Comparison of ENCODE assay signal across 8 cellular contexts in the genomic region with DNA sequence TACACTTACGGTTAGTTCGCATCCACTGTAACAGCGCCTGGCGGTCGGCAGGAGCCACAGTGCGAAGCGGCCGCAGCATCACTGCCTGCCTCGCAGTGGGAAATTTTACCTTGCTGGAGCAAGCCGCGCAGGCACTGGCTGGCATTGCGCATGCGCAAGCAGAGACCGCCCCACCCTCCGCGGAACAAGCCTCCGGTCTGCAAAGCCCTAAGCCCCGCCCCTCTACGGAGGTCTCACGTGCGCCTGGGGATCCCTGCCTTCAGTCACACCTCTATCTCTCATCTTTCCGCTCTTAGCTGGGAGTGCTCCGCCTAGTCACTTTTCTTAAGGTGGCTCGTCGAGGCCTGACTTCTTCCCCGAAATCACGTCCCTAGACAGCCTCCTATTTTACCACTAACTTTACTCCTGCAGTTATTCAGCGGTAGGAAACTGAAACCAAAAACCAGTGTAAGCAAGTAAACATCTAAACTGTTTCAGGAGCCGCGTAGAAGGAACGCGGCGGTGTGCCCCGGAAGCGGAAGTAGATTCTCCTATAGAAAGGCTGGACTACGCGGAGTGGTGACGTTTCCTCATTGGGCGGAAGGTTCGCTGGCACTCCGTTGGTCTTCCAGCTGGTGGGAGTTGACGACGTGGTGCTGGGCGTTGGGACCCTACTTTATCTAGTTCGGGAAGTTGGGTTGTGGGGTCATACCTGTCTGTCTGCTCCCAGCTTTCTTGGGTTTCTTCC. TPM values are rescaled to one million over a fixed set of nuclear protein-coding genes. Genes with fewer than 3 reads are reported as not detected.
A peak's percentile ranks its signal among the peaks of the same experiment; 100 is the strongest.
DNase-seq lines count a peak whose midpoint lies in the region; ATAC-seq, FAIRE-seq and TF ChIP-seq lines count a peak whose summit lies in the region.

A gene (plus strand): TSS at position 572 of the 727 bp plus-strand sequence. CDS start 13,718 bp downstream, outside the sequence.

- TF ChIP-seq POLR2A in GM12891 (IDR thresholded peaks at IDR 0.05; ENCODE audit: low read depth, low read length) (peak; percentile 91), tibial nerve (IDR thresholded peaks at IDR 0.05) (peak; percentile 72 to 91)

- peak within 1 kb of the TSS; percentile 86 for H3K4me2 ChIP-seq in parathyroid adenoma (ENCODE audit: low read length)

- peak; percentile 88 for ATAC-seq in HG02798 (IDR thresholded peaks at IDR 0.05; ENCODE audit: poor library complexity, unreplicated experiment)

- H3K36me3 ChIP-seq in adipocyte (ENCODE audit: control insufficient read depth, insufficient read depth, low read length, severe bottlenecking): no peaks in the 10 kb centered on the region
- H3K36me3 ChIP-seq in cardiac muscle cell: no peaks in the 10 kb centered on the region
- no peaks in the 10 kb centered on the region for H3K36me3 ChIP-seq in parathyroid adenoma (ENCODE audit: control insufficient read depth, insufficient read depth, low read length)
- H3K36me3 ChIP-seq in tibial nerve: no peaks in the 10 kb centered on the region

- TF ChIP-seq CTCF in cardiac muscle cell (IDR thresholded peaks at IDR 0.05; ENCODE audit: low read depth, low read length): peak; percentile 5
- no peak for TF ChIP-seq CTCF in parathyroid adenoma (IDR thresholded peaks at IDR 0.05)
- TF ChIP-seq CTCF in tibial nerve (IDR thresholded peaks at IDR 0.05): peak in 1 of 5 experiments; percentile 42

- FAIRE-seq in GM12891 (lab: Jason Lieb, UNC): peak; percentile 97

- peaks cover 49% of the 10 kb centered on the region for H3K79me2 ChIP-seq in parathyroid adenoma

- peak; percentile 67 for DNase-seq in GM12891 (ENCODE audit: insufficient read length, low spot score)
- peak; percentile 98 for DNase-seq in NCI-H1417 treated with DMSO at 0.1 percent for 48 hours (lab: John Stamatoyannopoulos, UW)
- DNase-seq in SW 1271 (lab: John Stamatoyannopoulos, UW): peak; percentile 89 to 98
- DNase-seq in adipocyte (ENCODE audit: low read depth): peak; percentile 98
- peak; percentile 99 for DNase-seq in cardiac muscle cell (ENCODE audit: low read depth in 1 of 2, low spot score in 1 of 2)
- DNase-seq in tibial nerve (ENCODE audit: low spot score in 2 of 2): peak; percentile 95

- WGBS in tibial nerve, 2 donors: 0 to 1% methylated on average over 44 to 45 of the region's 45 CpGs

- H3K9ac ChIP-seq in adipocyte (ENCODE audit: low read length): peak within 1 kb of the TSS; percentile 98
- H3K9ac ChIP-seq in parathyroid adenoma: peak within 1 kb of the TSS; percentile 56

- no peaks in the 10 kb centered on the region for H3K9me3 ChIP-seq in adipocyte (ENCODE audit: control insufficient read depth, low read length)
- H3K9me3 ChIP-seq in cardiac muscle cell (ENCODE audit: low read depth): no peaks in the 10 kb centered on the region
- H3K9me3 ChIP-seq in parathyroid adenoma (ENCODE audit: control insufficient read depth, low read length): no peaks in the 10 kb centered on the region
- no peaks in the 10 kb centered on the region for H3K9me3 ChIP-seq in tibial nerve

- H2AFZ ChIP-seq in parathyroid adenoma: peak within 1 kb of the TSS; percentile 94

- H3K27me3 ChIP-seq in adipocyte (replicated peaks; ENCODE audit: control insufficient read depth, insufficient read depth, low read length): no peaks in the 10 kb centered on the region
- H3K27me3 ChIP-seq in cardiac muscle cell: no peaks in the 10 kb centered on the region
- H3K27me3 ChIP-seq in parathyroid adenoma (ENCODE audit: control insufficient read depth, insufficient read depth, low read length): no peaks in the 10 kb centered on the region
- H3K27me3 ChIP-seq in tibial nerve: no peaks in the 10 kb centered on the region

- H3K27ac ChIP-seq in cardiac muscle cell (peak within 1 kb of the TSS; percentile 95), parathyroid adenoma (peak within 1 kb of the TSS; percentile 99), tibial nerve (peak within 1 kb of the TSS; percentile 96 to 99 (median 96))

- TF ChIP-seq EP300 in tibial nerve (IDR thresholded peaks at IDR 0.05): peak; percentile 70 to 99

- H3K4me3 ChIP-seq in adipocyte (ENCODE audit: low read length): peak within 1 kb of the TSS; percentile 96
- H3K4me3 ChIP-seq in cardiac muscle cell: peak within 1 kb of the TSS; percentile 83
- peak within 1 kb of the TSS; percentile 99 for H3K4me3 ChIP-seq in parathyroid adenoma (ENCODE audit: low read depth, low read length)
- H3K4me3 ChIP-seq in tibial nerve: peak within 1 kb of the TSS; percentile 71 to 98 (median 86)

- peaks cover 25% of the 10 kb centered on the region for H3K4me1 ChIP-seq in adipocyte (ENCODE audit: control insufficient read depth, insufficient read depth, low read length)
- H3K4me1 ChIP-seq in cardiac muscle cell (ENCODE audit: low read depth): peaks cover 8% of the 10 kb centered on the region
- H3K4me1 ChIP-seq in parathyroid adenoma: peaks cover 6% of the 10 kb centered on the region
- H3K4me1 ChIP-seq in tibial nerve: peaks cover 2 to 42% (median 25%) of the 10 kb centered on the region in 4 donors

TF ChIP-seq in GM12891, 5 proteins besides CTCF, POLR2A, EP300 and RAD21:
- TF ChIP-seq SPI1 (IDR thresholded peaks at IDR 0.05; ENCODE audit: low read depth, low read length) (peak; percentile 21; the same call in 1 of the 2 replicates), TAF1 (IDR thresholded peaks at IDR 0.05; ENCODE audit: low read depth, low read length) (peak; percentile 73), POU2F2 (IDR thresholded peaks at IDR 0.05; ENCODE audit: low read depth, low read length) (peak; percentile 73), POLR2AphosphoS5 (IDR thresholded peaks at IDR 0.05; ENCODE audit: low read depth, low read length) (peak; percentile 84), PAX5 (IDR thresholded peaks at IDR 0.05; ENCODE audit: insufficient read depth, low read length, severe bottlenecking) (no peak)
TF ChIP-seq in GM12891: peak in this region for 4.

RNA-seq across cellular contexts. Expression of the gene that starts here (rescaled TPM):
- polyA plus RNA-seq in GM12891 (2012; ENCODE audit: low read depth, missing spikeins): 56.9 TPM
- total RNA-seq in cardiac muscle cell (49.3 and 64.2 TPM in 2 replicates), tibial nerve (10 to 100 TPM; 49.0 to 67.7 (median 52.3) TPM)
- 68.1 and 91.6 TPM in 2 replicates for polyA plus RNA-seq in cardiac muscle cell

Comparison
In these comparisons a context has a peak if more than half of its experiments do, and no peak if none do; other contexts are left out.
1. Peak in every context shown above with its lines: DNase-seq, ATAC-seq, H3K4me3 ChIP-seq and H3K27ac ChIP-seq.